Comparison of ENCODE assay signal across 1 cellular context in genomic region chr9:89309608-89310485, GRCh38.
A peak's percentile ranks its signal among the peaks of the same experiment; 100 is the strongest.
TF ChIP-seq lines count a peak whose summit lies in the region.

No MANE protein-coding gene starts in this region.

TF ChIP-seq in K562, 482 proteins besides CTCF, POLR2A, EP300 and RAD21 (continued from another document and continues in another):
- TF ChIP-seq SMAD1 (IDR thresholded peaks at IDR 0.05; ENCODE audit: low read depth, low read length, partially characterized antibody) (peak; percentile 78), ZNF696 (CRISPR knock-in tag; conservative IDR thresholded peaks at IDR 0.05) (no peak), ZNF511 (CRISPR knock-in tag; IDR thresholded peaks at IDR 0.05) (no peak), NR2F6 (CRISPR knock-in tag; IDR thresholded peaks at IDR 0.05) (no peak), CEBPB (tag; IDR thresholded peaks at IDR 0.05) (no peak), SRSF3 (IDR thresholded peaks at IDR 0.05; ENCODE audit: insufficient read depth, low read length) (no peak), MXD1 (CRISPR knock-in tag; IDR thresholded peaks at IDR 0.05; ENCODE audit: borderline replicate concordance, poor library complexity, severe bottlenecking) (no peak), BHLHE40 (IDR thresholded peaks at IDR 0.05; ENCODE audit: low read length) (no peak), E2F3 (CRISPR knock-in tag; IDR thresholded peaks at IDR 0.05) (no peak), EP400 (IDR thresholded peaks at IDR 0.05) (no peak), TAF15 (IDR thresholded peaks at IDR 0.05; ENCODE audit: low read depth, low read length) (no peak), CREB5 (CRISPR knock-in tag; IDR thresholded peaks at IDR 0.05) (no peak), KAT7 (CRISPR knock-in tag; IDR thresholded peaks at IDR 0.05; ENCODE audit: borderline replicate concordance) (0 out of 2 replicates have a peak, but pooled peaks have one; percentile 27), ZFX (CRISPR knock-in tag; IDR thresholded peaks at IDR 0.05) (peak; percentile 87; the same call in 1 of the 2 replicates), PML (IDR thresholded peaks at IDR 0.05; ENCODE audit: low read length) (peak; percentile 79; the same call in 1 of the 2 replicates), ZSCAN32 (CRISPR knock-in tag; IDR thresholded peaks at IDR 0.05) (no peak), FOXP1 (CRISPR knock-in tag; IDR thresholded peaks at IDR 0.05) (no peak), TBP (optimal IDR thresholded peaks at IDR 0.05; ENCODE audit: low read depth, low read length) (no peak), RFX7 (CRISPR knock-in tag; IDR thresholded peaks at IDR 0.05) (no peak), ZNF224 (CRISPR knock-in tag; IDR thresholded peaks at IDR 0.05) (no peak), DLX4 (CRISPR knock-in tag; IDR thresholded peaks at IDR 0.05) (no peak), HDAC3 (IDR thresholded peaks at IDR 0.05; ENCODE audit: borderline replicate concordance, partially characterized antibody) (peak; percentile 23), TAF9B (IDR thresholded peaks at IDR 0.05; ENCODE audit: partially characterized antibody) (peak; percentile 28), MED1 (CRISPR knock-in tag; IDR thresholded peaks at IDR 0.05; ENCODE audit: borderline replicate concordance) (no peak), IFI16 (CRISPR knock-in tag; IDR thresholded peaks at IDR 0.05) (no peak), POLR3A (IDR thresholded peaks at IDR 0.05; ENCODE audit: borderline replicate concordance, extremely low read depth, insufficient read depth, insufficient read length) (no peak), PHF20 (IDR thresholded peaks at IDR 0.05; ENCODE audit: partially characterized antibody) (no peak), HNRNPUL1 (IDR thresholded peaks at IDR 0.05; ENCODE audit: low read length) (no peak), GTF2B (IDR thresholded peaks at IDR 0.05; ENCODE audit: extremely low read depth, insufficient read length) (peak; percentile 41), HNRNPH1 (optimal IDR thresholded peaks at IDR 0.05; ENCODE audit: low read depth, low read length) (no peak), ZNF253 (CRISPR knock-in tag; conservative IDR thresholded peaks at IDR 0.05) (no peak), ZNF324 (CRISPR knock-in tag; IDR thresholded peaks at IDR 0.05) (no peak), MTF1 (CRISPR knock-in tag; IDR thresholded peaks at IDR 0.05; ENCODE audit: borderline replicate concordance) (no peak), ZNF3 (CRISPR knock-in tag; IDR thresholded peaks at IDR 0.05) (no peak), RBM22 (IDR thresholded peaks at IDR 0.05; ENCODE audit: low read depth, low read length, poor library complexity, severe bottlenecking) (no peak), TRIM25 (IDR thresholded peaks at IDR 0.05; ENCODE audit: borderline replicate concordance) (no peak), XRCC5 (IDR thresholded peaks at IDR 0.05; ENCODE audit: low read depth, low read length) (no peak), JUND (IDR thresholded peaks at IDR 0.05; ENCODE audit: borderline replicate concordance, low read depth, low read length) (no peak), JUND (tag; IDR thresholded peaks at IDR 0.05; ENCODE audit: borderline replicate concordance, low read depth, low read length) (no peak), REST (CRISPR knock-in tag; IDR thresholded peaks at IDR 0.05; ENCODE audit: low read depth) (no peak)
- TF ChIP-seq, protein P1, sequence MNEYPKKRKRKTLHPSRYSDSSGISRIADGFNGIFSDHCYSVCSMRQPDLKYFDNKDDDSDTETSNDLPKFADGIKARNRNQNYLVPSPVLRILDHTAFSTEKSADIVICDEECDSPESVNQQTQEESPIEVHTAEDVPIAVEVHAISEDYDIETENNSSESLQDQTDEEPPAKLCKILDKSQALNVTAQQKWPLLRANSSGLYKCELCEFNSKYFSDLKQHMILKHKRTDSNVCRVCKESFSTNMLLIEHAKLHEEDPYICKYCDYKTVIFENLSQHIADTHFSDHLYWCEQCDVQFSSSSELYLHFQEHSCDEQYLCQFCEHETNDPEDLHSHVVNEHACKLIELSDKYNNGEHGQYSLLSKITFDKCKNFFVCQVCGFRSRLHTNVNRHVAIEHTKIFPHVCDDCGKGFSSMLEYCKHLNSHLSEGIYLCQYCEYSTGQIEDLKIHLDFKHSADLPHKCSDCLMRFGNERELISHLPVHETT (CRISPR knock-in tag; conservative IDR thresholded peaks at IDR 0.05 in 1 of 2, IDR thresholded peaks at IDR 0.05 in 1 of 2), result no peak
- TF ChIP-seq, protein P2, sequence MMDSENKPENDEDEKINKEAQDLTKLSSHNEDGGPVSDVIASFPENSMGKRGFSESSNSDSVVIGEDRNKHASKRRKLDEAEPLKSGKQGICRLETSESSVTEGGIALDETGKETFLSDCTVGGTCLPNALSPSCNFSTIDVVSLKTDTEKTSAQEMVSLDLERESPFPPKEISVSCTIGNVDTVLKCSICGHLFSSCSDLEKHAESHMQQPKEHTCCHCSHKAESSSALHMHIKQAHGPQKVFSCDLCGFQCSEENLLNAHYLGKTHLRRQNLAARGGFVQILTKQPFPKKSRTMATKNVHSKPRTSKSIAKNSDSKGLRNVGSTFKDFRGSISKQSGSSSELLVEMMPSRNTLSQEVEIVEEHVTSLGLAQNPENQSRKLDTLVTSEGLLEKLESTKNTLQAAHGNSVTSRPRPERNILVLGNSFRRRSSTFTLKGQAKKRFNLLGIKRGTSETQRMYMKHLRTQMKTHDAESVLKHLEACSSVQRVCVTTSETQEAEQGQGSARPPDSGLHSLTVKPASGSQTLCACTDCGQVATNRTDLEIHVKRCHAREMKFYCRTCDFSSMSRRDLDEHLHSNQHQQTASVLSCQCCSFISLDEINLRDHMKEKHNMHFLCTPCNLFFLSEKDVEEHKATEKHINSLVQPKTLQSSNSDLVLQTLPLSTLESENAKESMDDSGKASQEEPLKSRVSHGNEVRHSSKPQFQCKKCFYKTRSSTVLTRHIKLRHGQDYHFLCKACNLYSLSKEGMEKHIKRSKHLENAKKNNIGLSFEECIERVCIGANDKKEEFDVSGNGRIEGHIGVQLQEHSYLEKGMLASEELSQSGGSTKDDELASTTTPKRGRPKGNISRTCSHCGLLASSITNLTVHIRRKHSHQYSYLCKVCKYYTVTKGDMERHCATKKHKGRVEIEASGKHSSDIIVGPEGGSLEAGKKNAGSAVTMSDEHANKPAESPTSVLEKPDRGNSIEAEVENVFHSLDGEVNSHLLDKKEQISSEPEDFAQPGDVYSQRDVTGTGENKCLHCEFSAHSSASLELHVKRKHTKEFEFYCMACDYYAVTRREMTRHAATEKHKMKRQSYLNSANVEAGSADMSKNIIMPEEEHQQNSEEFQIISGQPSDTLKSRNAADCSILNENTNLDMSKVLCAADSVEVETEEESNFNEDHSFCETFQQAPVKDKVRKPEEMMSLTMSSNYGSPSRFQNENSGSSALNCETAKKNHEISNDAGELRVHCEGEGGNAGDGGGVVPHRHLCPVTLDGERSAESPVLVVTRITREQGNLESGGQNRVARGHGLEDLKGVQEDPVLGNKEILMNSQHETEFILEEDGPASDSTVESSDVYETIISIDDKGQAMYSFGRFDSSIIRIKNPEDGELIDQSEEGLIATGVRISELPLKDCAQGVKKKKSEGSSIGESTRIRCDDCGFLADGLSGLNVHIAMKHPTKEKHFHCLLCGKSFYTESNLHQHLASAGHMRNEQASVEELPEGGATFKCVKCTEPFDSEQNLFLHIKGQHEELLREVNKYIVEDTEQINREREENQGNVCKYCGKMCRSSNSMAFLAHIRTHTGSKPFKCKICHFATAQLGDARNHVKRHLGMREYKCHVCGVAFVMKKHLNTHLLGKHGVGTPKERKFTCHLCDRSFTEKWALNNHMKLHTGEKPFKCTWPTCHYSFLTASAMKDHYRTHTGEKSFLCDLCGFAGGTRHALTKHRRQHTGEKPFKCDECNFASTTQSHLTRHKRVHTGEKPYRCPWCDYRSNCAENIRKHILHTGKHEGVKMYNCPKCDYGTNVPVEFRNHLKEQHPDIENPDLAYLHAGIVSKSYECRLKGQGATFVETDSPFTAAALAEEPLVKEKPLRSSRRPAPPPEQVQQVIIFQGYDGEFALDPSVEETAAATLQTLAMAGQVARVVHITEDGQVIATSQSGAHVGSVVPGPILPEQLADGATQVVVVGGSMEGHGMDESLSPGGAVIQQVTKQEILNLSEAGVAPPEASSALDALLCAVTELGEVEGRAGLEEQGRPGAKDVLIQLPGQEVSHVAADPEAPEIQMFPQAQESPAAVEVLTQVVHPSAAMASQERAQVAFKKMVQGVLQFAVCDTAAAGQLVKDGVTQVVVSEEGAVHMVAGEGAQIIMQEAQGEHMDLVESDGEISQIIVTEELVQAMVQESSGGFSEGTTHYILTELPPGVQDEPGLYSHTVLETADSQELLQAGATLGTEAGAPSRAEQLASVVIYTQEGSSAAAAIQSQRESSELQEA (IDR thresholded peaks at IDR 0.05; ENCODE audit: low read depth), result no peak
